ENCODE assay signal across 10 cellular contexts in genomic region chr1:91803133-91803532, GRCh38.
DNase-seq lines count a peak whose midpoint lies in the region; ATAC-seq and TF ChIP-seq lines count a peak whose summit lies in the region.
"Had no signal": no experiment of that assay in that cellular context is flagged by ENCODE, and none has a peak within 500 bp of the region (broad histone marks: within the 10 kb centered on the region; RNA-seq: fewer than 3 reads in every experiment).

No MANE protein-coding gene starts in this region.

- CTCF ChIA-PET in HEK293T (lab: Yijun Ruan, JAX) = interaction anchor here (0.6 kb wide), 1 partner anchor 14 kb away, joined by 3 read pairs; no protein-coding TSS in a partner anchor

- H3K9ac ChIP-seq in OCI-LY1 (ENCODE audit: low read length) (no peak overlapping the region), skeletal muscle satellite cell (ENCODE audit: low read depth, low read length) (no peak overlapping the region)

- H3K9me2 ChIP-seq in OCI-LY1 (ENCODE audit: low read depth, low read length) = no peaks in the 10 kb centered on the region

- H3K27ac ChIP-seq in OCI-LY1 (ENCODE audit: low read depth, low read length, poor library complexity, severe bottlenecking) (no peak overlapping the region), esophagus (ENCODE audit: low read depth in 2 of 2, low read length in 1 of 2) (peak overlapping the region; percentile 46 to 55), brain microvascular endothelial cell (no peak overlapping the region)

- H3K79me2 ChIP-seq in OCI-LY1 (ENCODE audit: insufficient read depth, low read length) = no peaks in the 10 kb centered on the region

- ATAC-seq in HG03342 (IDR thresholded peaks at IDR 0.05; ENCODE audit: unreplicated experiment) = no peak
- ATAC-seq in HG03045 (IDR thresholded peaks at IDR 0.05; ENCODE audit: unreplicated experiment) = no peak

- POLR2A ChIA-PET in HEK293T (lab: Yijun Ruan, JAX) = no interaction called here

- H3K9me3 ChIP-seq in OCI-LY1 (ENCODE audit: low read length) = no peaks in the 10 kb centered on the region
- no peaks in the 10 kb centered on the region for H3K9me3 ChIP-seq in esophagus (ENCODE audit: control insufficient read depth in 2 of 2, insufficient read depth in 1 of 2, low read depth in 1 of 2, low read length in 1 of 2)
- no peaks in the 10 kb centered on the region for H3K9me3 ChIP-seq in skeletal muscle satellite cell (replicated peaks; ENCODE audit: low read length)
- H3K9me3 ChIP-seq: MG63 had no signal

- H3F3A ChIP-seq in OCI-LY1 (ENCODE audit: insufficient read depth, low read length) = no peaks in the 10 kb centered on the region

- DNase-seq in GM12865 (ENCODE audit: low read depth) = peak; percentile 24
- no peak for DNase-seq in HEK293T (ENCODE audit: extremely low spot score)
- no peak for DNase-seq in brain microvascular endothelial cell
- DNase-seq: MG63, NCI-H526 had no signal

- 0 out of 2 replicates have a peak overlapping the region, but pooled peaks have one; percentile 66 for H2AFZ ChIP-seq in OCI-LY1 (ENCODE audit: low read length)

- H3K4me2 ChIP-seq in OCI-LY1 (ENCODE audit: low read length) (no peak overlapping the region; the same call in 1 of the 2 replicates), skeletal muscle satellite cell (ENCODE audit: low read length) (peak overlapping the region; percentile 2)

- TF ChIP-seq CTCF in GM12865 (IDR thresholded peaks at IDR 0.05; ENCODE audit: insufficient read depth, low read depth, low read length, missing control alignments) (no peak), OCI-LY1 (IDR thresholded peaks at IDR 0.05; ENCODE audit: low read length) (no peak), brain microvascular endothelial cell (IDR thresholded peaks at IDR 0.05; ENCODE audit: low read depth, low read length, missing control alignments) (no peak)

- 68 to 73% methylated on average over 7 of the region's 7 CpGs for WGBS in esophagus, 2 donors

- in situ Hi-C loops in brain microvascular endothelial cell (cut with HindIII; ENCODE audit: low pct_ligation_motif_present, low sequenced_read_pairs) = no loop called here

- peaks cover 27% of the 10 kb centered on the region for H3K4me1 ChIP-seq in OCI-LY1 (ENCODE audit: insufficient read depth, low read length, severe bottlenecking)
- peaks cover 10 to 11% of the 10 kb centered on the region in 2 donors for H3K4me1 ChIP-seq in esophagus (ENCODE audit: control insufficient read depth in 2 of 2, insufficient read depth in 2 of 2, low read length in 1 of 2)
- peaks cover 21% of the 10 kb centered on the region for H3K4me1 ChIP-seq in skeletal muscle satellite cell (ENCODE audit: control insufficient read depth, insufficient read depth, low read length)

- H3K27me3 ChIP-seq in OCI-LY1 (ENCODE audit: insufficient read depth, low read length) (no peaks in the 10 kb centered on the region), esophagus (ENCODE audit: control insufficient read depth in 1 of 2, insufficient read depth in 2 of 2, low read length in 2 of 2) (no peaks in the 10 kb centered on the region), skeletal muscle satellite cell (ENCODE audit: control insufficient read depth, insufficient read depth, low read length) (no peaks in the 10 kb centered on the region), brain microvascular endothelial cell (replicated peaks) (no peaks in the 10 kb centered on the region)
- H3K27me3 ChIP-seq: MG63 had no signal

- no peaks in the 10 kb centered on the region for H4K20me1 ChIP-seq in OCI-LY1 (ENCODE audit: insufficient read depth, low read length)

- H3K36me3 ChIP-seq in OCI-LY1 (ENCODE audit: insufficient read depth, low read length) = no peaks in the 10 kb centered on the region
- no peaks in the 10 kb centered on the region for H3K36me3 ChIP-seq in esophagus (ENCODE audit: control insufficient read depth in 2 of 2, insufficient read depth in 2 of 2, low read length in 1 of 2)
- H3K36me3 ChIP-seq in skeletal muscle satellite cell (ENCODE audit: insufficient read depth, low read length) = no peaks in the 10 kb centered on the region
- no peaks in the 10 kb centered on the region for H3K36me3 ChIP-seq in brain microvascular endothelial cell (replicated peaks)
- H3K36me3 ChIP-seq: MG63 had no signal

- H3K4me3 ChIP-seq in GM12865 (ENCODE audit: low read depth, low read length) (no peak overlapping the region), OCI-LY1 (ENCODE audit: low read depth, low read length, poor library complexity, severe bottlenecking) (no peak overlapping the region), esophagus (ENCODE audit: low read depth in 1 of 2, low read length in 2 of 2) (no peak overlapping the region), skeletal muscle satellite cell (ENCODE audit: low read length) (no peak overlapping the region), brain microvascular endothelial cell (ENCODE audit: low read depth, low read length) (no peak overlapping the region)
- H3K4me3 ChIP-seq: MG63 had no signal

TF ChIP-seq in HEK293T, 16 proteins besides CTCF, POLR2A, EP300 and RAD21:
- TF ChIP-seq FOXK2 (IDR thresholded peaks at IDR 0.05) = no peak
- TF ChIP-seq LEF1 (IDR thresholded peaks at IDR 0.05; ENCODE audit: borderline replicate concordance) = no peak
- TF ChIP-seq FOXM1 (IDR thresholded peaks at IDR 0.05; ENCODE audit: borderline replicate concordance) = no peak
- TF ChIP-seq FOXA1 (IDR thresholded peaks at IDR 0.05) = no peak
TF ChIP-seq in HEK293T: peak in this region for 0.

Comparison
In these comparisons a context has a peak if more than half of its experiments do, and no peak if none do; other contexts are left out.
1. H3K27ac ChIP-seq: peak in esophagus (2 of 2); none in OCI-LY1 (single experiment) and brain microvascular endothelial cell (single experiment).